21 cellular contexts compared by ENCODE assay signal in genomic region chr14:99050309-99050708, GRCh38.
"Had no signal": no experiment of that assay in that cellular context is flagged by ENCODE, and none has a peak within 500 bp of the region (broad histone marks: within the 10 kb centered on the region; RNA-seq: fewer than 3 reads in every experiment).

No MANE protein-coding gene starts in this region.

- H3K36me3 Mint-ChIP-seq: stimulated activated naive B cell treated with anti-CD40 and anti-IgM and Interleukin-4, amounts not matched to agents 10 μg/mL and 1 μg/mL and 100 μg/mL, for 72 hours had no signal

- ATAC-seq: left cardiac atrium; lower lobe of right lung; psoas muscle; sciatic nerve; stimulated activated naive B cell treated with anti-CD40 and anti-IgM and Interleukin-4, amounts not matched to agents 10 μg/mL and 1 μg/mL and 100 μg/mL, for 72 hours; stimulated activated naive CD8-positive, alpha-beta T cell treated with anti-CD3 and anti-CD28 coated beads, Interleukin-15, amount 100 ng/mL, for 72 hours; upper lobe of right lung had no signal

- H3K27me3 Mint-ChIP-seq: memory B cell; stimulated activated naive B cell treated with anti-CD40 and anti-IgM and Interleukin-4, amounts not matched to agents 10 μg/mL and 1 μg/mL and 100 μg/mL, for 72 hours; stimulated activated naive CD8-positive, alpha-beta T cell treated with anti-CD3 and anti-CD28 coated beads, Interleukin-15, amount 100 ng/mL, for 72 hours had no signal

- FAIRE-seq: kidney had no signal

- H3K4me1 Mint-ChIP-seq: memory B cell; stimulated activated naive B cell treated with anti-CD40 and anti-IgM and Interleukin-4, amounts not matched to agents 10 μg/mL and 1 μg/mL and 100 μg/mL, for 72 hours had no signal

- DNase-seq: dorsolateral prefrontal cortex; effector CD8-positive, alpha-beta T cell; foreskin melanocyte; head of caudate nucleus; kidney; left cardiac atrium; left ventricle myocardium inferior; lower lobe of right lung; psoas muscle; spleen; stimulated activated CD4-positive, alpha-beta T cell treated with anti-CD3 and anti-CD28 coated beads, Interleukin-15, amount 100 ng/mL, for 24 hours; stimulated activated CD4-positive, alpha-beta T cell treated with anti-CD3 and anti-CD28 coated beads, Interleukin-1b, Interleukin-23, amount 100 ng/mL, for 48 hours; stimulated activated CD4-positive, alpha-beta T cell treated with anti-CD3 and anti-CD28 coated beads, Interleukin-4, amount 100 ng/mL, for 24 hours; stimulated activated naive B cell treated with anti-CD40 and anti-IgM and Interleukin-4, amounts not matched to agents 10 μg/mL and 1 μg/mL and 100 μg/mL, for 72 hours; stimulated activated naive CD8-positive, alpha-beta T cell treated with anti-CD3 and anti-CD28 coated beads, Interleukin-15, amount 100 ng/mL, for 72 hours; testis; upper lobe of right lung had no signal

- H3K27ac Mint-ChIP-seq: memory B cell; mesothelial cell of epicardium; nephron; stimulated activated naive B cell treated with anti-CD40 and anti-IgM and Interleukin-4, amounts not matched to agents 10 μg/mL and 1 μg/mL and 100 μg/mL, for 72 hours had no signal

- H3K4me3 Mint-ChIP-seq: memory B cell; mesothelial cell of epicardium; nephron; stimulated activated naive B cell treated with anti-CD40 and anti-IgM and Interleukin-4, amounts not matched to agents 10 μg/mL and 1 μg/mL and 100 μg/mL, for 72 hours had no signal
